Comparison of ENCODE assay signal across 8 cellular contexts in the genomic region with DNA sequence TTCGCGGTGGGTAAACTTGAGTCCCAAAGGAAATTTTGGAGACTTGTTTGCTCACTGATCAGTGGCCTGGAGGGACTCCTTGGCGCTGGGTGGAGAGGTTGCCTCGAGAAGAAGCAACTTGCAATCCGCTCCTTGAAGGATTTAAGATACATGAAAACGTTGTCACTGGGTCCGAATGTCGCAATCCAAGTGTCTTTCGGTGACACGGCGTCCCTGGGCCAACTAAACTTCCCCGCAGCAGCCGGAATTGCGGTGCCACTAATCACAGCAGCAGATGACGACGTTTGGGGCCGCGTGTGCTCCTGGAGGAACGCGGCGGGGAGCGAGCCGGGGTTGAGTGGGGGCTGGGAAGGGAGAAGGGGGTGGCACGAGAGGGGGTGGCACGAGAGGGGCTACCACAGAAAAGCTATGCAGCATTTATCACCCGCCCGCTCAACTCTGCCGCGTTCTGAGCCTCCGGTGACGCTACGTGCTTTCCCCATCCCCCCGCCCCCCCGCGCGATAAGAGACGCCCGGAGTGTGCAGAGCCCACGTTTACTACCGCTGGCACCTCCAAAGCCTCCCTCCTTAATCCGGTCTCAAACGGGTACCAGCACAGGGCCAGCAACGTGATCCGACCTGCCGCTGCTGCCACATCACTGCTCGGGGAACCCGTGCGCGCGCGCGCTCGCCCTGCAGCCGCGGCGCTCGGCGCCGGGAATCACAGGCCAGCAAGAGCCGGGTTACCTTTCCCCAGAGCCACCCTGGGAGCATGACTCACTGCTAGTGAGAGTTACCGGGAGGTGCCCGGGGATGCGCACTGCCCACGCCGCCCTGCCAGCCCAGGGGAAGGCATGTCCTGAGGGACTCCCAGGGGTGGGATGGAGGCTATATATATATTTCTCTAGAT. TPM values are rescaled to one million over a fixed set of nuclear protein-coding genes. Genes with fewer than 3 reads are reported as not detected.
A peak's percentile ranks its signal among the peaks of the same experiment; 100 is the strongest.
DNase-seq lines count a peak whose midpoint lies in the region; ATAC-seq, FAIRE-seq and TF ChIP-seq lines count a peak whose summit lies in the region.

No MANE protein-coding gene starts in this region.

- intact Hi-C loops in upper lobe of right lung (cut with DNase I): no loop called here

- H3K27ac ChIP-seq in upper lobe of right lung: peak overlapping the region; percentile 84

- H3K9me3 ChIP-seq in upper lobe of right lung: no peaks in the 10 kb centered on the region

- peaks cover 26% of the 10 kb centered on the region for H3K4me1 ChIP-seq in upper lobe of right lung

- peaks cover 22 to 44% (median 37%) of the 10 kb centered on the region in 4 donors for H3K4me1 Mint-ChIP-seq in naive thymus-derived CD8-positive, alpha-beta T cell

- H3K4me3 Mint-ChIP-seq in naive thymus-derived CD8-positive, alpha-beta T cell: peak overlapping the region; percentile 68 to 89 (median 84)

- H3K4me3 ChIP-seq in upper lobe of right lung: peak overlapping the region; percentile 56

- no peaks in the 10 kb centered on the region for H3K9me3 Mint-ChIP-seq in naive thymus-derived CD8-positive, alpha-beta T cell

- POLR2A ChIA-PET in naive thymus-derived CD8-positive, alpha-beta T cell (lab: Charles Lee): interaction anchor here (0.7 kb wide), 1 partner anchor 31 kb away, joined by 3 read pairs; no protein-coding TSS in a partner anchor

- TF ChIP-seq POLR2A in GM12891 (IDR thresholded peaks at IDR 0.05; ENCODE audit: low read depth, low read length): no peak

- peaks cover 50 to 75% (median 61%) of the 10 kb centered on the region in 5 donors for H3K27me3 Mint-ChIP-seq in naive thymus-derived CD8-positive, alpha-beta T cell

- FAIRE-seq in GM12891 (lab: Jason Lieb, UNC): peak; percentile 89

- H3K36me3 ChIP-seq in upper lobe of right lung: no peaks in the 10 kb centered on the region

- TF ChIP-seq CTCF in upper lobe of right lung (IDR thresholded peaks at IDR 0.05): no peak

- H3K27ac Mint-ChIP-seq in naive thymus-derived CD8-positive, alpha-beta T cell: peak overlapping the region in 1 of 10 donors; percentile 25

- DNase-seq in A172 (ENCODE audit: low spot score): peak; percentile 72
- DNase-seq in GM12891 (ENCODE audit: insufficient read length, low spot score): no peak
- DNase-seq in NCI-H69 (lab: John Stamatoyannopoulos, UW): peak; percentile 68
- DNase-seq in activated T-helper 9 cell treated with anti-CD3 and anti-CD28 coated beads, Interleukin-2, amount 50 U/mL, for 16 hours (ENCODE audit: low read depth): peak; percentile 1
- DNase-seq in foreskin melanocyte: peak; percentile 62
- peak in 3 of 10 donors; percentile 11 to 30 (median 22) for DNase-seq in naive thymus-derived CD8-positive, alpha-beta T cell
- peak; percentile 89 for DNase-seq in upper lobe of right lung

- no peaks in the 10 kb centered on the region for H3K36me3 Mint-ChIP-seq in naive thymus-derived CD8-positive, alpha-beta T cell

- peaks cover 67% of the 10 kb centered on the region for H3K27me3 ChIP-seq in upper lobe of right lung

- ATAC-seq in HG03025 (IDR thresholded peaks at IDR 0.05; ENCODE audit: low FRiP score, unreplicated experiment) (peak; percentile 33), upper lobe of right lung (peak; percentile 70)
- ATAC-seq in naive thymus-derived CD8-positive, alpha-beta T cell: peak; percentile 7 to 38

TF ChIP-seq in GM12891, 5 proteins besides CTCF, POLR2A, EP300 and RAD21:
- no peak for TF ChIP-seq POLR2AphosphoS5 (IDR thresholded peaks at IDR 0.05; ENCODE audit: low read depth, low read length)
- TF ChIP-seq POU2F2 (IDR thresholded peaks at IDR 0.05; ENCODE audit: low read depth, low read length): no peak
- TF ChIP-seq PAX5 (IDR thresholded peaks at IDR 0.05; ENCODE audit: insufficient read depth, low read length, severe bottlenecking): no peak
- TF ChIP-seq TAF1 (IDR thresholded peaks at IDR 0.05; ENCODE audit: low read depth, low read length): no peak

RNA-seq across cellular contexts. Expression of a gene that starts 0.9 kb away (rescaled TPM):
- 0.21 and 0.41 TPM in 2 replicates for total RNA-seq in A172 (2014; rRNA removed; shearing (Covaris generic))
- polyA plus RNA-seq in GM12891 (2012; ENCODE audit: low read depth, missing spikeins): 0.35 TPM
- total RNA-seq in naive thymus-derived CD8-positive, alpha-beta T cell: under 1 TPM; 0.08 to 0.44 TPM
- polyA plus RNA-seq in naive thymus-derived CD8-positive, alpha-beta T cell: under 1 TPM in 1 of 3 donors, not detected in 2; 0.41 TPM
- 104 TPM for total RNA-seq in upper lobe of right lung

Comparison
In these comparisons a context has a peak if more than half of its experiments do, and no peak if none do; other contexts are left out.
1. RNA of a gene that starts 0.9 kb away (total RNA-seq): 104 TPM in upper lobe of right lung (single experiment); 0.08 to 0.44 TPM in naive thymus-derived CD8-positive, alpha-beta T cell and 0.21 to 0.41 TPM in A172; every median in the first group is over 10 times any median in the second.
2. Peak in every context shown above with its lines, with median percentiles within 50 percentile points of each other: ATAC-seq.